In genomic region chr13:33676700-33677048, GRCh38 we compare ENCODE assay signal across 8 cellular contexts.
DNase-seq lines count a peak whose midpoint lies in the region; ATAC-seq and TF ChIP-seq lines count a peak whose summit lies in the region.

No MANE protein-coding gene starts in this region.

- WGBS in aorta, 2 donors: 3 to 5% methylated on average over 3 of the region's 3 CpGs

- no peaks in the 10 kb centered on the region for H3K79me2 ChIP-seq in PC-3 (ENCODE audit: low read length)

- H3K9ac ChIP-seq in PC-3 (ENCODE audit: low read length) (peak overlapping the region; percentile 37), mucosa of rectum (ENCODE audit: low read depth in 1 of 2, low read length in 2 of 2) (peak overlapping the region; percentile 27 to 45)

- BruUV-seq in PC-3 (replicated peaks; lab: Mats Ljungman, UMichigan): no TSS peak

- peak; percentile 76 for ATAC-seq in PC-3
- peak; percentile 81 for ATAC-seq in aorta (ENCODE audit: low FRiP score)
- no peak for ATAC-seq in HG02763 (IDR thresholded peaks at IDR 0.05; ENCODE audit: unreplicated experiment)

- POLR2A ChIA-PET in PC-3 (lab: Charles Lee; ENCODE audit: unreplicated experiment): no interaction called here

- H3F3A ChIP-seq in PC-3 (ENCODE audit: low read length, unreplicated experiment): no peaks in the 10 kb centered on the region

- CTCF ChIA-PET in PC-3 (lab: Charles Lee): no interaction called here

- no peaks in the 10 kb centered on the region for H3K9me3 ChIP-seq in PC-3 (ENCODE audit: low read length)
- H3K9me3 ChIP-seq in mucosa of rectum (ENCODE audit: control insufficient read depth in 2 of 2, low read length in 2 of 2): no peaks in the 10 kb centered on the region
- no peaks in the 10 kb centered on the region for H3K9me3 ChIP-seq in aorta (ENCODE audit: control insufficient read depth, low read length)

- H3K36me3 ChIP-seq in PC-3 (ENCODE audit: low read depth, low read length) (no peaks in the 10 kb centered on the region), mucosa of rectum (ENCODE audit: control insufficient read depth in 2 of 2, insufficient read depth in 2 of 2, low read length in 2 of 2) (no peaks in the 10 kb centered on the region), aorta (ENCODE audit: control insufficient read depth in 1 of 2, insufficient read depth in 2 of 2, low read length in 1 of 2) (no peaks in the 10 kb centered on the region)

- intact Hi-C loops in PC-3 (cut with micrococcal nuclease) (loop anchor here (5.0 kb wide), 1 partner anchor 46 kb away; no protein-coding TSS in a partner anchor), dorsolateral prefrontal cortex (cut with DNase I) (loop anchor here in 1 of 2 donors (2.0 to 5.0 kb wide), 3 partner anchors 46 to 134 kb away; no protein-coding TSS in a partner anchor), aorta (cut with DNase I) (no loop called here)

- H3K4me3 ChIP-seq in PC-3 (ENCODE audit: low read length) (peak overlapping the region; percentile 68), dorsolateral prefrontal cortex (peak overlapping the region; percentile 14 to 79 (median 47)), mucosa of rectum (ENCODE audit: low read length in 2 of 2) (peak overlapping the region; percentile 69 to 86), aorta (ENCODE audit: low read length in 2 of 2) (peak overlapping the region; percentile 73 to 92)

- H3K27me3 ChIP-seq in PC-3 (ENCODE audit: low read length): no peaks in the 10 kb centered on the region
- H3K27me3 ChIP-seq in dorsolateral prefrontal cortex: no peaks in the 10 kb centered on the region
- no peaks in the 10 kb centered on the region for H3K27me3 ChIP-seq in mucosa of rectum (ENCODE audit: control insufficient read depth in 2 of 2, insufficient read depth in 2 of 2, low read length in 2 of 2)
- no peaks in the 10 kb centered on the region for H3K27me3 ChIP-seq in aorta (ENCODE audit: control insufficient read depth in 1 of 2, insufficient read depth in 2 of 2, low read length in 1 of 2)

- H3K4me1 ChIP-seq in PC-3 (ENCODE audit: insufficient read depth, low read length) (peaks cover 30% of the 10 kb centered on the region), mucosa of rectum (ENCODE audit: control insufficient read depth in 2 of 2, insufficient read depth in 2 of 2, low read length in 2 of 2) (peaks cover 0 to 22% of the 10 kb centered on the region in 2 donors), aorta (ENCODE audit: control insufficient read depth in 1 of 2, insufficient read depth in 2 of 2, low read length in 2 of 2) (no peaks in the 10 kb centered on the region)

- no peaks in the 10 kb centered on the region for H4K20me1 ChIP-seq in PC-3 (ENCODE audit: low read length)

- H3K4me2 ChIP-seq in PC-3 (ENCODE audit: low read length): peak overlapping the region; percentile 93

- peak overlapping the region; percentile 4; the same call in 1 of the 2 replicates for H3K27ac ChIP-seq in PC-3 (ENCODE audit: low read length)
- H3K27ac ChIP-seq in dorsolateral prefrontal cortex: peak overlapping the region in 4 of 59 donors; percentile 14 to 60 (median 52)
- peak overlapping the region; percentile 65 to 73 for H3K27ac ChIP-seq in mucosa of rectum (ENCODE audit: low read depth in 2 of 2, low read length in 2 of 2)
- H3K27ac ChIP-seq in aorta (ENCODE audit: low read depth in 1 of 2, low read length in 2 of 2): no peak overlapping the region

- DNase-seq in DMS153 treated with DMSO at 0.1 percent for 48 hours (lab: John Stamatoyannopoulos, UW; ENCODE audit: unreplicated experiment) (peak; percentile 26), HPDE6-E6E7 (ENCODE audit: extremely low spot score) (peak; percentile 13), PC-3 (peak; percentile 65), dorsolateral prefrontal cortex (no peak), aorta (peak in 1 of 2 donors; percentile 51), NCI-H1105 treated with DMSO at 0.1 percent for 48 hours (lab: John Stamatoyannopoulos, UW) (no peak)

- peak overlapping the region; percentile 93 for H2AFZ ChIP-seq in PC-3 (ENCODE audit: low read length)

- TF ChIP-seq CTCF in PC-3 (conservative IDR thresholded peaks at IDR 0.05; ENCODE audit: low read depth, low read length): no peak
- peak in 1 of 56 donors; percentile 6 for TF ChIP-seq CTCF in dorsolateral prefrontal cortex (IDR thresholded peaks at IDR 0.05 in 54 of 56, conservative IDR thresholded peaks at IDR 0.05 in 2 of 56; ENCODE audit: low read depth in 1 of 56, partially characterized antibody in 56 of 56)

- H3K9me2 ChIP-seq in PC-3 (replicated peaks; ENCODE audit: low read length): no peaks in the 10 kb centered on the region

Comparison
In these comparisons a context has a peak if more than half of its experiments do, and no peak if none do; other contexts are left out.
1. DNase-seq: peak in DMS153 treated with DMSO at 0.1 percent for 48 hours (single experiment), HPDE6-E6E7 (single experiment) and PC-3 (single experiment); none in dorsolateral prefrontal cortex (0 of 10) and NCI-H1105 treated with DMSO at 0.1 percent for 48 hours (single experiment).
2. H3K27ac ChIP-seq: peak in PC-3 (single experiment) and mucosa of rectum (2 of 2); none in aorta (0 of 2).
3. Peak in every context shown above with its lines, with median percentiles within 50 percentile points of each other: H3K4me3 ChIP-seq.